16 cellular contexts compared by ENCODE assay signal in genomic region chr3:109553573-109554371, GRCh38.
DNase-seq lines count a peak whose midpoint lies in the region; ATAC-seq and TF ChIP-seq lines count a peak whose summit lies in the region.
"Had no signal": no experiment of that assay in that cellular context is flagged by ENCODE, and none has a peak within 500 bp of the region (broad histone marks: within the 10 kb centered on the region; RNA-seq: fewer than 3 reads in every experiment).

No MANE protein-coding gene starts in this region.

- no peak for TF ChIP-seq POLR2A in right lobe of liver (IDR thresholded peaks at IDR 0.05)

- 52% methylated on average over 4 of the region's 4 CpGs for WGBS in right lobe of liver (ENCODE audit: insufficient coverage, low coverage, low lambda C conversion rate, missing lambda C conversion rate)

- intact Hi-C loops in dorsolateral prefrontal cortex (cut with DNase I) (no loop called here), right lobe of liver (cut with DNase I) (no loop called here)

- no peak for ATAC-seq in HG02798 (IDR thresholded peaks at IDR 0.05; ENCODE audit: poor library complexity, unreplicated experiment)
- ATAC-seq in right lobe of liver: no peak
- ATAC-seq: left lobe of liver had no signal

- DNase-seq in HS-27A (ENCODE audit: low read depth) (peak; percentile 61), RPMI7951 (ENCODE audit: low read depth) (peak; percentile 26), dorsolateral prefrontal cortex (no peak), retinal pigment epithelial cell (ENCODE audit: low read depth) (no peak), NCI-H1436 (lab: John Stamatoyannopoulos, UW) (no peak), DMS79 (lab: John Stamatoyannopoulos, UW) (no peak), right lobe of liver (no peak)
- DNase-seq: activated CD4-positive, alpha-beta T cell treated with anti-CD3 and anti-CD28 coated beads for 48 hours; CD4-positive, CD25-positive, alpha-beta regulatory T cell; NCI-H2029 treated with DMSO at 0.1 percent for 48 hours; NCI-H69; posterior cingulate gyrus; SHP77; T1000 had no signal

- no peaks in the 10 kb centered on the region for H3K36me3 ChIP-seq in right lobe of liver

- TF ChIP-seq CTCF in dorsolateral prefrontal cortex (IDR thresholded peaks at IDR 0.05 in 54 of 56, conservative IDR thresholded peaks at IDR 0.05 in 2 of 56; ENCODE audit: low read depth in 1 of 56, partially characterized antibody in 56 of 56) (no peak), retinal pigment epithelial cell (conservative IDR thresholded peaks at IDR 0.05; ENCODE audit: low read depth, low read length) (peak; percentile 38), right lobe of liver (IDR thresholded peaks at IDR 0.05) (no peak)

- H3K4me1 ChIP-seq in right lobe of liver: no peaks in the 10 kb centered on the region

- H3K4me3 ChIP-seq in dorsolateral prefrontal cortex: no peak overlapping the region
- no peak overlapping the region for H3K4me3 ChIP-seq in retinal pigment epithelial cell (ENCODE audit: low read length)
- H3K4me3 ChIP-seq in right lobe of liver: no peak overlapping the region

- H3K27ac ChIP-seq in dorsolateral prefrontal cortex (peak overlapping the region in 52 of 59 donors; percentile 11 to 88 (median 68)), right lobe of liver (no peak overlapping the region)

- H3K27me3 ChIP-seq in dorsolateral prefrontal cortex (no peaks in the 10 kb centered on the region), right lobe of liver (no peaks in the 10 kb centered on the region)

- no peaks in the 10 kb centered on the region for H3K9me3 ChIP-seq in right lobe of liver

Comparison
In these comparisons a context has a peak if more than half of its experiments do, and no peak if none do; other contexts are left out.
1. DNase-seq: peak in HS-27A (single experiment) and RPMI7951 (single experiment); none in dorsolateral prefrontal cortex (0 of 10), retinal pigment epithelial cell (single experiment), NCI-H1436 (single experiment), DMS79 (single experiment) and right lobe of liver (0 of 3).
2. H3K27ac ChIP-seq: peak in dorsolateral prefrontal cortex (52 of 59); none in right lobe of liver (0 of 3).